1 cellular context compared by ENCODE assay signal in genomic region chr2:234305846-234306245, GRCh38.
TF ChIP-seq lines count a peak whose summit lies in the region.

No MANE protein-coding gene starts in this region.

TF ChIP-seq in IMR-90, 13 proteins besides CTCF, POLR2A, EP300 and RAD21:
- no peak for TF ChIP-seq SMC3 (IDR thresholded peaks at IDR 0.05; ENCODE audit: low read depth, low read length)
- TF ChIP-seq MAFK (IDR thresholded peaks at IDR 0.05; ENCODE audit: low read depth, low read length) = no peak
- no peak for TF ChIP-seq BHLHE40 (IDR thresholded peaks at IDR 0.05; ENCODE audit: low read depth, low read length)
- TF ChIP-seq USF2 (IDR thresholded peaks at IDR 0.05; ENCODE audit: low read depth, low read length) = no peak
- no peak for TF ChIP-seq FOS (IDR thresholded peaks at IDR 0.05; ENCODE audit: low read depth, low read length)
- no peak for TF ChIP-seq RFX5 (IDR thresholded peaks at IDR 0.05; ENCODE audit: low read depth, low read length)
- no peak for TF ChIP-seq CHD1 (IDR thresholded peaks at IDR 0.05; ENCODE audit: low read depth, low read length)
- TF ChIP-seq NFE2L2 (IDR thresholded peaks at IDR 0.05; ENCODE audit: low read depth, low read length) = no peak
- no peak for TF ChIP-seq MXI1 (IDR thresholded peaks at IDR 0.05; ENCODE audit: borderline replicate concordance, low read depth, low read length)
- TF ChIP-seq, protein P1, sequence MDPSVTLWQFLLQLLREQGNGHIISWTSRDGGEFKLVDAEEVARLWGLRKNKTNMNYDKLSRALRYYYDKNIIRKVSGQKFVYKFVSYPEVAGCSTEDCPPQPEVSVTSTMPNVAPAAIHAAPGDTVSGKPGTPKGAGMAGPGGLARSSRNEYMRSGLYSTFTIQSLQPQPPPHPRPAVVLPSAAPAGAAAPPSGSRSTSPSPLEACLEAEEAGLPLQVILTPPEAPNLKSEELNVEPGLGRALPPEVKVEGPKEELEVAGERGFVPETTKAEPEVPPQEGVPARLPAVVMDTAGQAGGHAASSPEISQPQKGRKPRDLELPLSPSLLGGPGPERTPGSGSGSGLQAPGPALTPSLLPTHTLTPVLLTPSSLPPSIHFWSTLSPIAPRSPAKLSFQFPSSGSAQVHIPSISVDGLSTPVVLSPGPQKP (IDR thresholded peaks at IDR 0.05; ENCODE audit: borderline replicate concordance, low read depth, low read length) = no peak
- no peak for TF ChIP-seq MAZ (IDR thresholded peaks at IDR 0.05; ENCODE audit: borderline replicate concordance, low read depth, low read length)
